Comparison of ENCODE assay signal across 9 cellular contexts in the genomic region with DNA sequence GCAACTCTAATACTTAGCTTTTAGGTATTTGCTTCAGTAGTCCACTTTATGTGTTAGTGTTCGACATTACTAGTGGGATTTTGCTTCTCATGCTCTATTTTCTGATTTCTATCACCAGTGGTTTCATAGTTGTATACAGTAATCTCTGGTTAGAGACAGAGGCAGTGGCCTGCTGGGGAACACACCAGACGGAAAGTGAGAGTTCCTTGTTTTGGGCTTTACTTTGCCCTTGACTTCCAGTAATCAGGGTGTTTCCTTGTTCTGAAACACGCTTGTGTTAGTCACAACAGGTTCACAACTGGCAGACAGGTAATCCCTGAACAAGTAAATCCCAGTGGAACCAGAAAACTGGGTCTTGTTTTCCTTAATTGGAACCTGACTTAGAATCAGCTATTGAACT. TPM values are rescaled to one million over a fixed set of nuclear protein-coding genes. Genes with fewer than 3 reads are reported as not detected.
DNase-seq lines count a peak whose midpoint lies in the region; ATAC-seq and TF ChIP-seq lines count a peak whose summit lies in the region.
"Had no signal": no experiment of that assay in that cellular context is flagged by ENCODE, and none has a peak within 500 bp of the region (broad histone marks: within the 10 kb centered on the region; RNA-seq: fewer than 3 reads in every experiment).

No MANE protein-coding gene starts in this region.

- H3K4me3 Mint-ChIP-seq in CD14-positive monocyte: no peak overlapping the region
- H3K4me3 Mint-ChIP-seq in activated T-helper 2 cell treated with anti-CD3 and anti-CD28 coated beads, Interferon-gamma antibody, Interleukin-2, Interleukin-4, amounts not matched to agents 10 μg/mL and 5 μg/mL and 100 μg/mL, durations not matched to agents 14 hours and 24 hours and 36 hours (ENCODE audit: low read depth): no peak overlapping the region

- no peak overlapping the region for H3K4me3 ChIP-seq in mesendoderm (ENCODE audit: low read length)

- H4K5ac ChIP-seq in mesendoderm (ENCODE audit: low read length): no peak overlapping the region

- intact Hi-C loops in CD14-positive monocyte (cut with micrococcal nuclease) (no loop called here), posterior cingulate gyrus (cut with DNase I) (no loop called here)
- intact Hi-C loops in activated T-helper 2 cell treated with anti-CD3 and anti-CD28 coated beads, Interferon-gamma antibody, Interleukin-2, Interleukin-4, amounts not matched to agents 10 μg/mL and 5 μg/mL and 100 μg/mL, durations not matched to agents 14 hours and 24 hours and 36 hours (cut with micrococcal nuclease): loop anchor here (1.0 kb wide), 5 partner anchors 8 to 57 kb away; no protein-coding TSS in a partner anchor

- H3K79me1 ChIP-seq in mesendoderm (ENCODE audit: low read length): peaks cover 6% of the 10 kb centered on the region

- H3K18ac ChIP-seq in mesendoderm (ENCODE audit: low read length): no peak overlapping the region

- H3K79me2 ChIP-seq in mesendoderm (ENCODE audit: control insufficient read depth, insufficient read depth, low read length): peaks cover 2% of the 10 kb centered on the region

- peak overlapping the region; percentile 41 to 92 (median 88) for H3K27ac Mint-ChIP-seq in CD14-positive monocyte
- H3K27ac Mint-ChIP-seq in activated T-helper 2 cell treated with anti-CD3 and anti-CD28 coated beads, Interferon-gamma antibody, Interleukin-2, Interleukin-4, amounts not matched to agents 10 μg/mL and 5 μg/mL and 100 μg/mL, durations not matched to agents 14 hours and 24 hours and 36 hours: peak overlapping the region; percentile 95

- H3K27me3 ChIP-seq in mesendoderm (ENCODE audit: insufficient read depth, low read length, poor library complexity): no peaks in the 10 kb centered on the region

- H3K27ac ChIP-seq in mesendoderm (ENCODE audit: low read depth, low read length): peak overlapping the region; percentile 16

- H3K4me1 Mint-ChIP-seq in CD14-positive monocyte: peaks cover 34% of the 10 kb centered on the region
- H3K4me1 Mint-ChIP-seq in activated T-helper 2 cell treated with anti-CD3 and anti-CD28 coated beads, Interferon-gamma antibody, Interleukin-2, Interleukin-4, amounts not matched to agents 10 μg/mL and 5 μg/mL and 100 μg/mL, durations not matched to agents 14 hours and 24 hours and 36 hours (ENCODE audit: low read depth): peaks cover 55% of the 10 kb centered on the region

- peaks cover 0 to 10% of the 10 kb centered on the region in 2 donors for H3K36me3 Mint-ChIP-seq in CD14-positive monocyte
- peaks cover 9% of the 10 kb centered on the region for H3K36me3 Mint-ChIP-seq in activated T-helper 2 cell treated with anti-CD3 and anti-CD28 coated beads, Interferon-gamma antibody, Interleukin-2, Interleukin-4, amounts not matched to agents 10 μg/mL and 5 μg/mL and 100 μg/mL, durations not matched to agents 14 hours and 24 hours and 36 hours (ENCODE audit: low read depth)

- H2BK120ac ChIP-seq in mesendoderm (ENCODE audit: low read depth, low read length): no peak overlapping the region

- ATAC-seq in GM21825 (IDR thresholded peaks at IDR 0.05; ENCODE audit: unreplicated experiment): peak; percentile 34

- H3K4me2 ChIP-seq in mesendoderm (ENCODE audit: low read length): no peak overlapping the region

- DNase-seq in CD14-positive monocyte (ENCODE audit: low spot score) (no peak), mesendoderm (no peak), iPS-NIHi7 (ENCODE audit: extremely low spot score) (no peak), NCI-H128 (lab: John Stamatoyannopoulos, UW; ENCODE audit: unreplicated experiment) (no peak), NCI-H146 treated with DMSO at 0.1 percent for 48 hours (lab: John Stamatoyannopoulos, UW; ENCODE audit: unreplicated experiment) (no peak), posterior cingulate gyrus (no peak)
- no peak for DNase-seq in activated T-helper 2 cell treated with anti-CD3 and anti-CD28 coated beads, Interferon-gamma antibody, Interleukin-2, Interleukin-4, amounts not matched to agents 10 μg/mL and 5 μg/mL and 100 μg/mL, durations not matched to agents 14 hours and 24 hours and 36 hours (ENCODE audit: low spot score)
- DNase-seq: KG1 had no signal

- no peak overlapping the region for H2BK15ac ChIP-seq in mesendoderm (replicated peaks; ENCODE audit: low read depth)

- no CpG with 5 or more reads among the region's 3 CpGs for WGBS in mesendoderm (ENCODE audit: extremely low coverage, insufficient coverage, low lambda C conversion rate)

- H3K9me3 Mint-ChIP-seq in CD14-positive monocyte: no peaks in the 10 kb centered on the region
- H3K9me3 Mint-ChIP-seq in activated T-helper 2 cell treated with anti-CD3 and anti-CD28 coated beads, Interferon-gamma antibody, Interleukin-2, Interleukin-4, amounts not matched to agents 10 μg/mL and 5 μg/mL and 100 μg/mL, durations not matched to agents 14 hours and 24 hours and 36 hours: no peaks in the 10 kb centered on the region

- H3K56ac ChIP-seq in mesendoderm (ENCODE audit: low read length): no peak overlapping the region

- no peak overlapping the region for H2AK5ac ChIP-seq in mesendoderm (ENCODE audit: low read length)

- no peak overlapping the region for H3K23ac ChIP-seq in mesendoderm (ENCODE audit: low read length)

- no peaks in the 10 kb centered on the region for H3K36me3 ChIP-seq in mesendoderm (ENCODE audit: control insufficient read depth, insufficient read depth, low read length)

- no peak overlapping the region for H4K8ac ChIP-seq in mesendoderm (ENCODE audit: low read depth, low read length)

- peaks cover 9% of the 10 kb centered on the region for H3K4me1 ChIP-seq in mesendoderm (ENCODE audit: control insufficient read depth, low read depth, low read length)

- no peak overlapping the region for H3K9ac ChIP-seq in mesendoderm (ENCODE audit: low read length)

- TF ChIP-seq CTCF in CD14-positive monocyte (IDR thresholded peaks at IDR 0.05): no peak

- peaks cover 0 to 2% (median 0%) of the 10 kb centered on the region in 3 donors for H3K27me3 Mint-ChIP-seq in CD14-positive monocyte (ENCODE audit: low read depth in 3 of 3)
- H3K27me3 Mint-ChIP-seq in activated T-helper 2 cell treated with anti-CD3 and anti-CD28 coated beads, Interferon-gamma antibody, Interleukin-2, Interleukin-4, amounts not matched to agents 10 μg/mL and 5 μg/mL and 100 μg/mL, durations not matched to agents 14 hours and 24 hours and 36 hours (ENCODE audit: low read depth): no peaks in the 10 kb centered on the region

- H2BK5ac ChIP-seq in mesendoderm (ENCODE audit: low read length): no peak overlapping the region

- H3K4ac ChIP-seq in mesendoderm (ENCODE audit: low read depth, low read length): no peak overlapping the region

RNA-seq across cellular contexts. Expression of gene PACS1, which starts 56.0 kb away (rescaled TPM):
- polyA plus RNA-seq in CD14-positive monocyte: 10 to 100 TPM in 1 of 2 donors, 1 to 10 TPM in 1; 8.1 to 12.4 TPM
- total RNA-seq in activated T-helper 2 cell treated with anti-CD3 and anti-CD28 coated beads, Interferon-gamma antibody, Interleukin-2, Interleukin-4, amounts not matched to agents 10 μg/mL and 5 μg/mL and 100 μg/mL, durations not matched to agents 14 hours and 24 hours and 36 hours: 75.6 and 83.7 TPM in 2 replicates
- 20.2 TPM for polyA plus RNA-seq in mesendoderm (2013, experiment 1 of 2)
- polyA plus RNA-seq in mesendoderm (2013, experiment 2 of 2): 20.8 TPM
